In the genomic region with DNA sequence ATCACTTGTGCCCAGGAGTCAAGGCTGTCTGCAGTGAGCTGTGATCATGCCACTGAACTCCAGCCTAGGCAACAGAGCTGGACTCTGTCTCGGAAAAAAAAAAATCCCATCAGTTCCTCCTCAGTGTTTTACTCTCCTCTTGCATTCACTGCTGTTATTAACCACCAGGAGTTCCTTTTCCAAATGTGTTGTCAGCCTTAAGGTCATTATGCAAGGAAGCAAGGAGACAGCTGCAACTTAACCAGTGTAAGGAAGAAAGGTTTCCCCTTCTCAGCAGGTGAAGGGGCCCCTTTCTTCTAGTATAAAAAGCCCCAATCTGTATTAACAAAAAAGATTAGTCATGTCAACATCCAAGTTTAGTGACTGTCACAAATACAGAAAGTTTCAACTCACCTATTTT, we compare ENCODE assay signal across 21 cellular contexts.
"Had no signal": no experiment of that assay in that cellular context is flagged by ENCODE, and none has a peak within 500 bp of the region (broad histone marks: within the 10 kb centered on the region; RNA-seq: fewer than 3 reads in every experiment).

No MANE protein-coding gene starts in this region.

- H3K36me3 Mint-ChIP-seq: activated naive CD4-positive, alpha-beta T cell treated with anti-CD3 and anti-CD28 coated beads, Interleukin-2, amount 50 U/mL, for 24 hours; immature natural killer cell had no signal

- H3K9me3 Mint-ChIP-seq: activated naive CD4-positive, alpha-beta T cell treated with anti-CD3 and anti-CD28 coated beads, Interleukin-2, amount 50 U/mL, for 24 hours; immature natural killer cell; nephron progenitor cell; stimulated activated naive CD8-positive, alpha-beta T cell treated with anti-CD3 and anti-CD28 coated beads, Interleukin-15, amount 100 ng/mL, for 72 hours; T-helper 1 cell treated with Interleukin-12 subunit alpha and Interleukin-12 subunit beta and Interleukin-4 antibody, amounts not matched to agents 30 μg/mL and 1 μg/mL, for 36 hours had no signal

- H3K4me1 Mint-ChIP-seq: activated naive CD4-positive, alpha-beta T cell treated with anti-CD3 and anti-CD28 coated beads, Interleukin-2, amount 50 U/mL, for 24 hours; stimulated activated naive CD8-positive, alpha-beta T cell treated with anti-CD3 and anti-CD28 coated beads, Interleukin-15, amount 100 ng/mL, for 72 hours had no signal

- H3K36me3 ChIP-seq: esophagus muscularis mucosa, gastroesophageal sphincter, heart left ventricle, left ventricle myocardium inferior, suprapubic skin, transverse colon, WERI-Rb-1 had no signal

- H3K4me1 ChIP-seq: esophagus muscularis mucosa, gastroesophageal sphincter, heart left ventricle, left ventricle myocardium inferior, psoas muscle, suprapubic skin had no signal

- H3K4me3 Mint-ChIP-seq: activated naive CD4-positive, alpha-beta T cell treated with anti-CD3 and anti-CD28 coated beads, Interleukin-2, amount 50 U/mL, for 24 hours; immature natural killer cell; nephron progenitor cell; stimulated activated naive CD8-positive, alpha-beta T cell treated with anti-CD3 and anti-CD28 coated beads, Interleukin-15, amount 100 ng/mL, for 72 hours; T-helper 1 cell treated with Interleukin-12 subunit alpha and Interleukin-12 subunit beta and Interleukin-4 antibody, amounts not matched to agents 30 μg/mL and 1 μg/mL, for 36 hours had no signal

- H3K27ac Mint-ChIP-seq: activated naive CD4-positive, alpha-beta T cell treated with anti-CD3 and anti-CD28 coated beads, Interleukin-2, amount 50 U/mL, for 24 hours; nephron progenitor cell; T-helper 1 cell treated with Interleukin-12 subunit alpha and Interleukin-12 subunit beta and Interleukin-4 antibody, amounts not matched to agents 30 μg/mL and 1 μg/mL, for 36 hours had no signal

- DNase-seq: activated CD4-positive, alpha-beta T cell treated with anti-CD3 and anti-CD28 coated beads, Interleukin-2, amount 50 U/mL, for 48 hours; activated gamma-delta T cell; cerebellar nuclear complex; cortex of kidney; heart left ventricle; immature natural killer cell; kidney glomerular epithelial cell; left ventricle myocardium inferior; mammary epithelial cell; nephron progenitor cell; psoas muscle; right cardiac atrium; stimulated activated naive CD8-positive, alpha-beta T cell treated with anti-CD3 and anti-CD28 coated beads, Interleukin-15, amount 100 ng/mL, for 72 hours; transverse colon; WERI-Rb-1 had no signal

- H3K9me3 ChIP-seq: esophagus muscularis mucosa, gastroesophageal sphincter, heart left ventricle, left ventricle myocardium inferior, psoas muscle, suprapubic skin, transverse colon had no signal

- H3K4me3 ChIP-seq: esophagus muscularis mucosa, gastroesophageal sphincter, heart left ventricle, left ventricle myocardium inferior, psoas muscle, skin epidermis, suprapubic skin, transverse colon had no signal

- H3K27ac ChIP-seq: esophagus muscularis mucosa, gastroesophageal sphincter, heart left ventricle, left ventricle myocardium inferior, psoas muscle, skin epidermis, suprapubic skin, transverse colon, WERI-Rb-1 had no signal
